23 cellular contexts compared by ENCODE assay signal in genomic region chr10:9848278-9848677, GRCh38.
DNase-seq lines count a peak whose midpoint lies in the region; ATAC-seq, FAIRE-seq and TF ChIP-seq lines count a peak whose summit lies in the region.
"Had no signal": no experiment of that assay in that cellular context is flagged by ENCODE, and none has a peak within 500 bp of the region (broad histone marks: within the 10 kb centered on the region; RNA-seq: fewer than 3 reads in every experiment).

No MANE protein-coding gene starts in this region.

- H3K9me3 ChIP-seq in BE2C = no peaks in the 10 kb centered on the region

- CTCF ChIA-PET in RWPE1 (lab: Yijun Ruan, JAX) = no interaction called here
- CTCF ChIA-PET in activated CD4-positive, alpha-beta T cell treated with anti-CD3 and anti-CD28 coated beads, Interleukin-2, amount 10 ng/mL, durations not matched to agents 7 days and 5 days (lab: Charles Lee) = no interaction called here

- no peak overlapping the region for H3K27ac ChIP-seq in RWPE1
- H3K27ac ChIP-seq in foreskin keratinocyte = no peak overlapping the region
- H3K27ac ChIP-seq: 22Rv1, A549, BLaER1 had no signal

- H3K27me3 Mint-ChIP-seq in activated CD4-positive, alpha-beta T cell treated with anti-CD3 and anti-CD28 coated beads, Interleukin-2, amount 10 ng/mL, durations not matched to agents 7 days and 5 days = no peaks in the 10 kb centered on the region
- H3K27me3 Mint-ChIP-seq: B cell; CD4-positive, alpha-beta memory T cell; CD4-positive, CD25-positive, alpha-beta regulatory T cell; CD8-positive, alpha-beta memory T cell had no signal

- TF ChIP-seq CTCF in RWPE1 (conservative IDR thresholded peaks at IDR 0.05; ENCODE audit: low read depth) = no peak
- no peak for TF ChIP-seq CTCF in bronchial epithelial cell (IDR thresholded peaks at IDR 0.05; ENCODE audit: insufficient read depth, low read length, severe bottlenecking)
- TF ChIP-seq CTCF in foreskin keratinocyte (conservative IDR thresholded peaks at IDR 0.05) = no peak
- no peak for TF ChIP-seq CTCF in BE2C (IDR thresholded peaks at IDR 0.05; ENCODE audit: low read depth, low read length)

- DNase-seq in RWPE1 (ENCODE audit: low spot score) (peak; percentile 25), bronchial epithelial cell (ENCODE audit: low read depth) (peak; percentile 88), foreskin keratinocyte (peak; percentile 25 to 72), NCI-H345 treated with DMSO at 0.1 percent for 48 hours (lab: John Stamatoyannopoulos, UW; ENCODE audit: unreplicated experiment) (no peak), BE2C (no peak)
- DNase-seq in activated CD4-positive, alpha-beta T cell treated with anti-CD3 and anti-CD28 coated beads, Interleukin-2, amount 10 ng/mL, durations not matched to agents 7 days and 5 days = no peak
- DNase-seq: AML-193; C1 segment of cervical spinal cord; CD4-positive, alpha-beta memory T cell; CD4-positive, CD25-positive, alpha-beta regulatory T cell; CD8-positive, alpha-beta memory T cell; COR-L47; DMS79 treated with DMSO at 0.1 percent for 48 hours; GF-D8 had no signal

- no peak overlapping the region for H3K4me3 Mint-ChIP-seq in activated CD4-positive, alpha-beta T cell treated with anti-CD3 and anti-CD28 coated beads, Interleukin-2, amount 10 ng/mL, durations not matched to agents 7 days and 5 days
- H3K4me3 Mint-ChIP-seq: B cell; CD14-positive monocyte; CD4-positive, alpha-beta memory T cell; CD4-positive, CD25-positive, alpha-beta regulatory T cell; CD8-positive, alpha-beta memory T cell had no signal

- ATAC-seq in foreskin keratinocyte = peak; percentile 50
- ATAC-seq: A549 had no signal

- H3K4me1 ChIP-seq in foreskin keratinocyte (no peaks in the 10 kb centered on the region), BE2C (no peaks in the 10 kb centered on the region)
- H3K4me1 ChIP-seq: A549, BLaER1 had no signal

- H3K4me1 Mint-ChIP-seq in activated CD4-positive, alpha-beta T cell treated with anti-CD3 and anti-CD28 coated beads, Interleukin-2, amount 10 ng/mL, durations not matched to agents 7 days and 5 days = no peaks in the 10 kb centered on the region
- H3K4me1 Mint-ChIP-seq: B cell; CD14-positive monocyte; CD4-positive, alpha-beta memory T cell; CD8-positive, alpha-beta memory T cell had no signal

- H3K36me3 ChIP-seq in bronchial epithelial cell (ENCODE audit: control insufficient read depth, insufficient read depth, low read length) = no peaks in the 10 kb centered on the region
- H3K36me3 ChIP-seq in BE2C = no peaks in the 10 kb centered on the region
- H3K36me3 ChIP-seq: BLaER1 had no signal

- H3K27me3 ChIP-seq in bronchial epithelial cell (ENCODE audit: control insufficient read depth, insufficient read depth, low read length) (no peaks in the 10 kb centered on the region), foreskin keratinocyte (no peaks in the 10 kb centered on the region), BE2C (no peaks in the 10 kb centered on the region)
- H3K27me3 ChIP-seq: BLaER1 had no signal

- H3K36me3 Mint-ChIP-seq in activated CD4-positive, alpha-beta T cell treated with anti-CD3 and anti-CD28 coated beads, Interleukin-2, amount 10 ng/mL, durations not matched to agents 7 days and 5 days (ENCODE audit: low read depth) = no peaks in the 10 kb centered on the region
- H3K36me3 Mint-ChIP-seq: CD14-positive monocyte; CD4-positive, alpha-beta memory T cell had no signal

- POLR2A ChIA-PET in RWPE1 (lab: Yijun Ruan, JAX; ENCODE audit: low non-redundant PET) = no interaction called here
- POLR2A ChIA-PET in activated CD4-positive, alpha-beta T cell treated with anti-CD3 and anti-CD28 coated beads, Interleukin-2, amount 10 ng/mL, durations not matched to agents 7 days and 5 days (lab: Charles Lee) = no interaction called here

- H3K27ac Mint-ChIP-seq in activated CD4-positive, alpha-beta T cell treated with anti-CD3 and anti-CD28 coated beads, Interleukin-2, amount 10 ng/mL, durations not matched to agents 7 days and 5 days = no peak overlapping the region
- H3K27ac Mint-ChIP-seq: B cell; CD14-positive monocyte; CD4-positive, alpha-beta memory T cell; CD4-positive, CD25-positive, alpha-beta regulatory T cell; CD8-positive, alpha-beta memory T cell had no signal

- H3K4me3 ChIP-seq in bronchial epithelial cell (ENCODE audit: low read depth, low read length) (no peak overlapping the region), BE2C (ENCODE audit: low read depth, low read length) (no peak overlapping the region)
- H3K4me3 ChIP-seq: A549, BLaER1 had no signal

- H3K9me3 Mint-ChIP-seq in activated CD4-positive, alpha-beta T cell treated with anti-CD3 and anti-CD28 coated beads, Interleukin-2, amount 10 ng/mL, durations not matched to agents 7 days and 5 days = peaks cover 16% of the 10 kb centered on the region

- no peak for FAIRE-seq in bronchial epithelial cell (lab: Jason Lieb, UNC)
- FAIRE-seq: A549, D721Med, G401.6, GM12891, GM19239 had no signal

Comparison
In these comparisons a context has a peak if more than half of its experiments do, and no peak if none do; other contexts are left out.
1. DNase-seq: peak in RWPE1 (single experiment), bronchial epithelial cell (single experiment) and foreskin keratinocyte (2 of 2); none in activated CD4-positive, alpha-beta T cell treated with anti-CD3 and anti-CD28 coated beads, Interleukin-2, amount 10 ng/mL, durations not matched to agents 7 days and 5 days (single experiment), NCI-H345 treated with DMSO at 0.1 percent for 48 hours (single experiment) and BE2C (single experiment).